12 cellular contexts compared by ENCODE assay signal in genomic region chr2:222504714-222505113, GRCh38.
A peak's percentile ranks its signal among the peaks of the same experiment; 100 is the strongest.
DNase-seq lines count a peak whose midpoint lies in the region; ATAC-seq, FAIRE-seq and TF ChIP-seq lines count a peak whose summit lies in the region.
"Had no signal": no experiment of that assay in that cellular context is flagged by ENCODE, and none has a peak within 500 bp of the region (broad histone marks: within the 10 kb centered on the region; RNA-seq: fewer than 3 reads in every experiment).

No MANE protein-coding gene starts in this region.

- WGBS in adrenal gland, 4 donors = 63 to 84% (median 76%) methylated on average over 2 of the region's 2 CpGs
- 90% methylated on average over 2 of the region's 2 CpGs for WGBS in smooth muscle cell (ENCODE audit: low lambda C conversion rate)

- H3K27ac ChIP-seq in HL-60 (replicated peaks) (peak overlapping the region; percentile 61), adrenal gland (no peak overlapping the region), smooth muscle cell (ENCODE audit: low read depth) (no peak overlapping the region)

- H3K9me3 ChIP-seq in adrenal gland (replicated peaks in 1 of 3) = no peaks in the 10 kb centered on the region
- no peaks in the 10 kb centered on the region for H3K9me3 ChIP-seq in smooth muscle cell (replicated peaks; ENCODE audit: low read depth)

- no peaks in the 10 kb centered on the region for H3F3A ChIP-seq in smooth muscle cell (ENCODE audit: low read depth)

- H3K36me3 ChIP-seq in adrenal gland (replicated peaks in 1 of 2) (no peaks in the 10 kb centered on the region), smooth muscle cell (ENCODE audit: low read depth) (no peaks in the 10 kb centered on the region)

- intact Hi-C loops in adrenal gland (cut with DNase I) = no loop called here

- DNase-seq in GM12891 (ENCODE audit: insufficient read length, low spot score) (peak; percentile 12), HL-60 (ENCODE audit: low read depth in 1 of 2, low spot score in 1 of 2) (peak in 1 of 2 experiments; percentile 14), NCI-H446 treated with DMSO at 0.1 percent for 48 hours (lab: John Stamatoyannopoulos, UW) (no peak), adrenal gland (no peak), smooth muscle cell (lab: John Stamatoyannopoulos, UW; ENCODE audit: unreplicated experiment) (no peak), NCI-H2081 (lab: John Stamatoyannopoulos, UW) (no peak)
- DNase-seq: dermis blood vessel endothelial cell; natural killer cell; stimulated activated CD4-positive, alpha-beta T cell treated with anti-CD3 and anti-CD28 coated beads, Interleukin-12 subunit alpha, Interleukin-12 subunit beta, amount 100 ng/mL, for 4 hours had no signal

- no peak for TF ChIP-seq POLR2A in GM12891 (IDR thresholded peaks at IDR 0.05; ENCODE audit: low read depth, low read length)
- no peak for TF ChIP-seq POLR2A in adrenal gland (IDR thresholded peaks at IDR 0.05)

- H3K9ac ChIP-seq in smooth muscle cell (ENCODE audit: low read depth) = no peak overlapping the region

- H4K20me1 ChIP-seq in smooth muscle cell (ENCODE audit: low read depth) = no peaks in the 10 kb centered on the region

- TF ChIP-seq CTCF in HL-60 (IDR thresholded peaks at IDR 0.05; ENCODE audit: insufficient read depth, low read length) = no peak
- no peak for TF ChIP-seq CTCF in adrenal gland (IDR thresholded peaks at IDR 0.05)
- no peak for TF ChIP-seq CTCF in smooth muscle cell (IDR thresholded peaks at IDR 0.05; ENCODE audit: borderline replicate concordance, insufficient read depth, poor library complexity, severe bottlenecking)

- H3K4me1 ChIP-seq in adrenal gland (replicated peaks in 1 of 2) (no peaks in the 10 kb centered on the region), smooth muscle cell (ENCODE audit: low read depth) (no peaks in the 10 kb centered on the region)

- no peak overlapping the region for H2AFZ ChIP-seq in smooth muscle cell (ENCODE audit: low read depth)

- H3K4me3 ChIP-seq in HL-60 (replicated peaks; ENCODE audit: insufficient read depth, low read length) (no peak overlapping the region), adrenal gland (no peak overlapping the region), smooth muscle cell (no peak overlapping the region)

- ATAC-seq in GM19395 (IDR thresholded peaks at IDR 0.05; ENCODE audit: unreplicated experiment) (peak; percentile 99), HG02884 (IDR thresholded peaks at IDR 0.05; ENCODE audit: unreplicated experiment) (peak; percentile 97)
- ATAC-seq: natural killer cell had no signal

- no peak overlapping the region for H3K4me2 ChIP-seq in smooth muscle cell

- H3K79me2 ChIP-seq in smooth muscle cell (ENCODE audit: low read depth) = no peaks in the 10 kb centered on the region

- peak; percentile 79 for FAIRE-seq in GM12891 (lab: Jason Lieb, UNC)
- FAIRE-seq: TTC549 had no signal

- H3K27me3 ChIP-seq in HL-60 (ENCODE audit: insufficient read depth, poor library complexity, severe bottlenecking) (no peaks in the 10 kb centered on the region), adrenal gland (no peaks in the 10 kb centered on the region), smooth muscle cell (ENCODE audit: low read depth) (peaks cover 50% of the 10 kb centered on the region)

TF ChIP-seq in GM12891, 5 proteins besides CTCF, POLR2A, EP300 and RAD21:
- TF ChIP-seq POLR2AphosphoS5 (IDR thresholded peaks at IDR 0.05; ENCODE audit: low read depth, low read length) = no peak
- TF ChIP-seq POU2F2 (IDR thresholded peaks at IDR 0.05; ENCODE audit: low read depth, low read length) = no peak
- TF ChIP-seq SPI1 (IDR thresholded peaks at IDR 0.05; ENCODE audit: low read depth, low read length) = peak; percentile 95
